21 cellular contexts compared by ENCODE assay signal in the genomic region with DNA sequence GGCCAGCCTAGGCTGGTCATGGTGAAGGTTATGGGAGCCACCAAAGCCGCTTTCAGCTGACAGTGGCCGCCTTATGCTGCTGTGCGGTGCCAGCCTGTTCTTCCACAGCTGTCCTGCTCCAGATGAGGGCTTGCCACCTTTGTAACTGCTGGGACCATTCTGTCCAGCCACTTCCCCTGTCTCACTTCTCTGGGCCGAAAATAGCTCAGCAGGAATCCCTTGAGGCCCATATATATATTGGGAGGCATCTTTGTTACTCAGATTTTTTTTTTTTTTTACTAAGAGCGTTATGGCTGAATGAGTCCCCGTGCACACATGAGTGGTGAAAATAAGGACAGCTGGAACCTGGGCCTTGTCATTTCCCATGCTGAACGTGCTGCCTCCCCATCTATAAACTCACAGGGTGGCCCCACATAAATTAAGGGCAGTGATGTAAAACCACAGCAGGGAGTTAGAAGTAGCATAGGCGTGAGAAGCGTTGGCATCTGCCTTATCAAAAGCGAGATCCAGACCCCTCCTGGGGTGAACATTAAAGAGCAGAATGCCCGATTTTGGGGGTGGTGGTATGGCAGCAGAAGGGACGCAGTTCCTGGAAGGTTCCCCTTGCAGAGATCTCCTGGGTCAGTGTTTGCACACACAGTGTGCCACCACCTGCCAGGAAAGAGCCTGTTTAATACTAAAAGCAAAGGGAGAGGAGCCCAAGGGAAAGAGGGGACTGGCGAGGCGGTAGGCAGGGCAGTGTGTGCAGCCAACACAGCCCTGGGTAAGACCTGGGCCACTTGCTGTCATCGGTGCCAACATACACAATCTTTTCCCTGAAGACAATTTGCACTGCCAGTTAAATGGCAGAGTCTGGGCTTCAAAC. TPM values are rescaled to one million over a fixed set of nuclear protein-coding genes. Genes with fewer than 3 reads are reported as not detected.
"Had no signal": no experiment of that assay in that cellular context is flagged by ENCODE, and none has a peak within 500 bp of the region (broad histone marks: within the 10 kb centered on the region; RNA-seq: fewer than 3 reads in every experiment).

No MANE protein-coding gene starts in this region.

- ATAC-seq: activated T-cell treated with anti-CD3 and anti-CD28 coated beads, Interleukin-2, amount 50 U/mL, for 72 hours; left lung had no signal

- H3K4me3 Mint-ChIP-seq: activated CD4-positive, alpha-beta memory T cell treated with anti-CD3 and anti-CD28 coated beads for 36 hours; activated naive CD4-positive, alpha-beta T cell treated with anti-CD3 and anti-CD28 coated beads for 36 hours; activated naive CD8-positive, alpha-beta T cell treated with anti-CD3 and anti-CD28 coated beads, Interleukin-2, amount 10 ng/mL, durations not matched to agents 7 days and 5 days; activated T-cell treated with anti-CD3 and anti-CD28 coated beads, Interleukin-2, amount 50 U/mL, for 72 hours; neural crest cell; stimulated activated naive CD8-positive, alpha-beta T cell treated with anti-CD3 and anti-CD28 coated beads, Interleukin-15, Interleukin-2, amounts not matched to agents 100 ng/mL and 50 ng/mL, for 24 hours had no signal

- H3K4me3 ChIP-seq: coronary artery, left lung, lung, tibial artery had no signal

- H3K27me3 Mint-ChIP-seq: activated CD4-positive, alpha-beta memory T cell treated with anti-CD3 and anti-CD28 coated beads for 36 hours; naive B cell; stimulated activated naive CD8-positive, alpha-beta T cell treated with anti-CD3 and anti-CD28 coated beads, Interleukin-15, Interleukin-2, amounts not matched to agents 100 ng/mL and 50 ng/mL, for 24 hours had no signal

- H3K9me3 Mint-ChIP-seq: activated CD4-positive, alpha-beta memory T cell treated with anti-CD3 and anti-CD28 coated beads for 36 hours; activated naive CD4-positive, alpha-beta T cell treated with anti-CD3 and anti-CD28 coated beads for 36 hours; activated naive CD8-positive, alpha-beta T cell treated with anti-CD3 and anti-CD28 coated beads, Interleukin-2, amount 10 ng/mL, durations not matched to agents 7 days and 5 days; activated T-cell treated with anti-CD3 and anti-CD28 coated beads, Interleukin-2, amount 50 U/mL, for 72 hours; neural crest cell; stimulated activated naive CD8-positive, alpha-beta T cell treated with anti-CD3 and anti-CD28 coated beads, Interleukin-15, Interleukin-2, amounts not matched to agents 100 ng/mL and 50 ng/mL, for 24 hours had no signal

- H3K4me1 Mint-ChIP-seq: activated naive CD8-positive, alpha-beta T cell treated with anti-CD3 and anti-CD28 coated beads, Interleukin-2, amount 10 ng/mL, durations not matched to agents 7 days and 5 days; neural crest cell had no signal

- H3K4me1 ChIP-seq: left lung, tibial artery had no signal

- DNase-seq: activated CD4-positive, alpha-beta memory T cell treated with anti-CD3 and anti-CD28 coated beads for 36 hours; activated CD4-positive, alpha-beta T cell treated with anti-CD3 and anti-CD28 coated beads for 48 hours; activated effector memory CD4-positive, alpha-beta T cell treated with Interleukin-2 at 50 U/mL for 16 hours; activated naive CD4-positive, alpha-beta T cell treated with anti-CD3 and anti-CD28 coated beads for 36 hours; activated naive CD8-positive, alpha-beta T cell treated with anti-CD3 and anti-CD28 coated beads, Interleukin-2, amount 10 ng/mL, durations not matched to agents 7 days and 5 days; activated T-cell treated with anti-CD3 and anti-CD28 coated beads, Interleukin-2, amount 50 U/mL, for 72 hours; amygdala; cerebellar nuclear complex; erythroblast; foreskin fibroblast; kidney; left lung; naive B cell; retina; stimulated activated CD4-positive, alpha-beta T cell treated with anti-CD3 and anti-CD28 coated beads, Interleukin-4, amount 100 ng/mL, for 4 hours; tibial artery had no signal

- H3K27me3 ChIP-seq: left lung, tibial artery had no signal

- H3K36me3 Mint-ChIP-seq: activated CD4-positive, alpha-beta memory T cell treated with anti-CD3 and anti-CD28 coated beads for 36 hours; activated naive CD8-positive, alpha-beta T cell treated with anti-CD3 and anti-CD28 coated beads, Interleukin-2, amount 10 ng/mL, durations not matched to agents 7 days and 5 days; naive B cell had no signal

- H3K9me3 ChIP-seq: left lung, tibial artery had no signal

- H3K27ac ChIP-seq: coronary artery, left lung, tibial artery had no signal

- H3K27ac Mint-ChIP-seq: activated CD4-positive, alpha-beta memory T cell treated with anti-CD3 and anti-CD28 coated beads for 36 hours; activated naive CD4-positive, alpha-beta T cell treated with anti-CD3 and anti-CD28 coated beads for 36 hours; activated naive CD8-positive, alpha-beta T cell treated with anti-CD3 and anti-CD28 coated beads, Interleukin-2, amount 10 ng/mL, durations not matched to agents 7 days and 5 days; activated T-cell treated with anti-CD3 and anti-CD28 coated beads, Interleukin-2, amount 50 U/mL, for 72 hours; stimulated activated naive CD8-positive, alpha-beta T cell treated with anti-CD3 and anti-CD28 coated beads, Interleukin-15, Interleukin-2, amounts not matched to agents 100 ng/mL and 50 ng/mL, for 24 hours had no signal

RNA-seq across cellular contexts. Expression of gene USP43, which starts 57.8 kb away (rescaled TPM):
- total RNA-seq: mesenteric fat pad had no signal
